8 cellular contexts compared by ENCODE assay signal in the genomic region with DNA sequence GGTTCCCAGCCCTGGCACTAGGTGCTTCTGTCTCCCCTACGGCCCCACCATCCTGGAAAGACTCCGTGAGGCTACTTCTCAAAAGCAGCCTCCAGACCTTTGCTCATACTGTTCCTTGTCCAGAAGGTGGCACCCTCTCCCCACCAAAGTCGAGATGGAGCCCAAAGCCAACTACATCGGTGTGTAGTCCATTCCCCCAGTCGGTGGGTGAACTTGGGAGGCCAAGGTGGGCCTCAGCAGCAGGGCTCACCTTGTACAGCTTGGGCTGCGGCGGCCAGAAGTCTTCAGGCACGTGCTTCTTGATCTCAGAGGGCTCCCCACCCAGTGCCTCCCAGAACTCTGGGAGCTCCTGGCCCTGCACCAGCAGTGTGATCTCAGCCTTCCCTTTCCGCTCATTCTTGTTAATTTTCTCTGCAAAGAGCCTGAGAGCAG. TPM values are rescaled to one million over a fixed set of nuclear protein-coding genes. Genes with fewer than 3 reads are reported as not detected.
A peak's percentile ranks its signal among the peaks of the same experiment; 100 is the strongest.
DNase-seq lines count a peak whose midpoint lies in the region; ATAC-seq and TF ChIP-seq lines count a peak whose summit lies in the region.

No MANE protein-coding gene starts in this region.

- ATAC-seq in HG03457 (IDR thresholded peaks at IDR 0.05; ENCODE audit: unreplicated experiment), result no peak

- H3K9me3 ChIP-seq in Peyer's patch, result no peaks in the 10 kb centered on the region
- no peaks in the 10 kb centered on the region for H3K9me3 ChIP-seq in neutrophil
- no peaks in the 10 kb centered on the region for H3K9me3 ChIP-seq in tibial nerve

- intact Hi-C loops in activated T-helper 1 cell treated with anti-CD3 and anti-CD28 coated beads, Interleukin-12 subunit alpha, Interleukin-12 subunit beta, Interleukin-2, Interleukin-4 antibody, amounts not matched to agents 30 ng/mL and 10 ng/mL and 1 ng/mL, durations not matched to agents 14 hours and 24 hours and 36 hours (cut with micrococcal nuclease), result loop anchor here (1.0 kb wide), 1 partner anchor 10 kb away; a partner anchor contains a TSS

- peaks cover 0 to 89% (median 0%) of the 10 kb centered on the region in 3 donors for H3K36me3 ChIP-seq in Peyer's patch
- H3K36me3 ChIP-seq in neutrophil, result peaks cover 100% of the 10 kb centered on the region
- H3K36me3 ChIP-seq in tibial nerve, result peaks cover 0 to 100% (median 33%) of the 10 kb centered on the region in 3 donors

- TF ChIP-seq CTCF in Peyer's patch (IDR thresholded peaks at IDR 0.05) (peak; percentile 24 to 77 (median 66)), fibroblast of mammary gland (conservative IDR thresholded peaks at IDR 0.05; ENCODE audit: control insufficient read depth, insufficient read depth, low read depth, low read length) (peak; percentile 70), neutrophil (IDR thresholded peaks at IDR 0.05) (peak; percentile 62), tibial nerve (IDR thresholded peaks at IDR 0.05) (peak; percentile 45 to 77 (median 59))

- peaks cover 4% of the 10 kb centered on the region for H3K4me1 Mint-ChIP-seq in activated T-helper 1 cell treated with anti-CD3 and anti-CD28 coated beads, Interleukin-12 subunit alpha, Interleukin-12 subunit beta, Interleukin-2, Interleukin-4 antibody, amounts not matched to agents 30 ng/mL and 10 ng/mL and 1 ng/mL, durations not matched to agents 14 hours and 24 hours and 36 hours (ENCODE audit: low read depth)

- peak overlapping the region in 1 of 4 donors; percentile 74 for H3K27ac ChIP-seq in Peyer's patch
- H3K27ac ChIP-seq in neutrophil, result peak overlapping the region; percentile 8
- peak overlapping the region in 2 of 4 donors; percentile 29 to 62 for H3K27ac ChIP-seq in tibial nerve

- H3K4me3 Mint-ChIP-seq in activated T-helper 1 cell treated with anti-CD3 and anti-CD28 coated beads, Interleukin-12 subunit alpha, Interleukin-12 subunit beta, Interleukin-2, Interleukin-4 antibody, amounts not matched to agents 30 ng/mL and 10 ng/mL and 1 ng/mL, durations not matched to agents 14 hours and 24 hours and 36 hours, result no peak overlapping the region

- no peaks in the 10 kb centered on the region for H3K27me3 ChIP-seq in Peyer's patch
- no peaks in the 10 kb centered on the region for H3K27me3 ChIP-seq in neutrophil
- H3K27me3 ChIP-seq in tibial nerve, result no peaks in the 10 kb centered on the region

- peak overlapping the region; percentile 64 for H3K27ac Mint-ChIP-seq in activated T-helper 1 cell treated with anti-CD3 and anti-CD28 coated beads, Interleukin-12 subunit alpha, Interleukin-12 subunit beta, Interleukin-2, Interleukin-4 antibody, amounts not matched to agents 30 ng/mL and 10 ng/mL and 1 ng/mL, durations not matched to agents 14 hours and 24 hours and 36 hours

- peaks cover 0 to 26% (median 0%) of the 10 kb centered on the region in 4 donors for H3K4me1 ChIP-seq in Peyer's patch
- no peaks in the 10 kb centered on the region for H3K4me1 ChIP-seq in neutrophil (ENCODE audit: control insufficient read depth in 1 of 2, insufficient read depth in 1 of 2, low read depth in 1 of 2, low read length in 1 of 2)
- peaks cover 0 to 27% (median 0%) of the 10 kb centered on the region in 4 donors for H3K4me1 ChIP-seq in tibial nerve

- TF ChIP-seq EP300 in tibial nerve (IDR thresholded peaks at IDR 0.05), result peak in 1 of 2 donors; percentile 29

- no peaks in the 10 kb centered on the region for H3K27me3 Mint-ChIP-seq in activated T-helper 1 cell treated with anti-CD3 and anti-CD28 coated beads, Interleukin-12 subunit alpha, Interleukin-12 subunit beta, Interleukin-2, Interleukin-4 antibody, amounts not matched to agents 30 ng/mL and 10 ng/mL and 1 ng/mL, durations not matched to agents 14 hours and 24 hours and 36 hours (ENCODE audit: insufficient read depth)

- H3K4me3 ChIP-seq in Peyer's patch, result no peak overlapping the region
- H3K4me3 ChIP-seq in fibroblast of mammary gland (ENCODE audit: control insufficient read depth, low read depth, low read length), result no peak overlapping the region
- H3K4me3 ChIP-seq in neutrophil (ENCODE audit: low read depth in 1 of 2, low read length in 1 of 2), result no peak overlapping the region
- no peak overlapping the region for H3K4me3 ChIP-seq in tibial nerve

- TF ChIP-seq POLR2A in Peyer's patch (IDR thresholded peaks at IDR 0.05) (no peak), tibial nerve (IDR thresholded peaks at IDR 0.05) (no peak)

- WGBS in tibial nerve, 2 donors, result 29% methylated on average over 9 of the region's 9 CpGs

- in situ Hi-C loops in Caki2 (cut with HindIII; ENCODE audit: low pct_unique_long_range_greater_than_20kb, low sequenced_read_pairs), result no loop called here

- DNase-seq in Caki2 (ENCODE audit: low read depth) (peak; percentile 33), HuH-7 (ENCODE audit: low spot score) (peak; percentile 95), Peyer's patch (peak; percentile 45 to 81 (median 76)), fibroblast of mammary gland (ENCODE audit: low read depth) (peak; percentile 74), tibial nerve (ENCODE audit: low spot score in 2 of 2) (peak in 1 of 2 donors; percentile 49)
- DNase-seq in activated T-helper 1 cell treated with anti-CD3 and anti-CD28 coated beads, Interleukin-12 subunit alpha, Interleukin-12 subunit beta, Interleukin-2, Interleukin-4 antibody, amounts not matched to agents 30 ng/mL and 10 ng/mL and 1 ng/mL, durations not matched to agents 14 hours and 24 hours and 36 hours (ENCODE audit: low spot score), result peak; percentile 52

- no peaks in the 10 kb centered on the region for H3K9me3 Mint-ChIP-seq in activated T-helper 1 cell treated with anti-CD3 and anti-CD28 coated beads, Interleukin-12 subunit alpha, Interleukin-12 subunit beta, Interleukin-2, Interleukin-4 antibody, amounts not matched to agents 30 ng/mL and 10 ng/mL and 1 ng/mL, durations not matched to agents 14 hours and 24 hours and 36 hours

- peaks cover 32% of the 10 kb centered on the region for H3K36me3 Mint-ChIP-seq in activated T-helper 1 cell treated with anti-CD3 and anti-CD28 coated beads, Interleukin-12 subunit alpha, Interleukin-12 subunit beta, Interleukin-2, Interleukin-4 antibody, amounts not matched to agents 30 ng/mL and 10 ng/mL and 1 ng/mL, durations not matched to agents 14 hours and 24 hours and 36 hours (ENCODE audit: low read depth)

RNA-seq across cellular contexts. Expression of a gene that starts 10.2 kb away (rescaled TPM):
- total RNA-seq in Caki2 (2014; rRNA removed; shearing (Covaris generic); ENCODE audit: low replicate concordance), result 313 and 353 TPM in 2 replicates
- total RNA-seq in Peyer's patch (100 to 1,000 TPM; 311 to 538 (median 419) TPM), tibial nerve (100 to 1,000 TPM; 284 to 466 (median 335) TPM)
- total RNA-seq in activated T-helper 1 cell treated with anti-CD3 and anti-CD28 coated beads, Interleukin-12 subunit alpha, Interleukin-12 subunit beta, Interleukin-2, Interleukin-4 antibody, amounts not matched to agents 30 ng/mL and 10 ng/mL and 1 ng/mL, durations not matched to agents 14 hours and 24 hours and 36 hours, result 268 and 275 TPM in 2 replicates

RNA-seq across cellular contexts. Expression of a gene that starts 12.1 kb away (rescaled TPM):
- total RNA-seq in Caki2 (2014; rRNA removed; shearing (Covaris generic); ENCODE audit: low replicate concordance), result 24.6 and 28.4 TPM in 2 replicates
- 10 to 100 TPM in 3 of 4 donors, 1 to 10 TPM in 1; 3.3 to 49.6 (median 22.9) TPM for total RNA-seq in Peyer's patch
- 5.8 and 7.0 TPM in 2 replicates for total RNA-seq in activated T-helper 1 cell treated with anti-CD3 and anti-CD28 coated beads, Interleukin-12 subunit alpha, Interleukin-12 subunit beta, Interleukin-2, Interleukin-4 antibody, amounts not matched to agents 30 ng/mL and 10 ng/mL and 1 ng/mL, durations not matched to agents 14 hours and 24 hours and 36 hours
- total RNA-seq in tibial nerve, result 10 to 100 TPM; 16.2 to 31.7 (median 20.4) TPM

RNA-seq across cellular contexts. Expression of a gene that starts 22.9 kb away (rescaled TPM):
- total RNA-seq in Caki2 (2014; rRNA removed; shearing (Covaris generic); ENCODE audit: low replicate concordance), result 18.1 and 21.4 TPM in 2 replicates
- total RNA-seq in Peyer's patch, result 10 to 100 TPM in 3 of 4 donors, 1 to 10 TPM in 1; 7.5 to 19.0 (median 15.4) TPM
- total RNA-seq in activated T-helper 1 cell treated with anti-CD3 and anti-CD28 coated beads, Interleukin-12 subunit alpha, Interleukin-12 subunit beta, Interleukin-2, Interleukin-4 antibody, amounts not matched to agents 30 ng/mL and 10 ng/mL and 1 ng/mL, durations not matched to agents 14 hours and 24 hours and 36 hours, result 22.6 and 23.4 TPM in 2 replicates
- total RNA-seq in tibial nerve, result 10 to 100 TPM; 20.9 to 30.2 (median 27.9) TPM
